8 cellular contexts compared by ENCODE assay signal in the genomic region with DNA sequence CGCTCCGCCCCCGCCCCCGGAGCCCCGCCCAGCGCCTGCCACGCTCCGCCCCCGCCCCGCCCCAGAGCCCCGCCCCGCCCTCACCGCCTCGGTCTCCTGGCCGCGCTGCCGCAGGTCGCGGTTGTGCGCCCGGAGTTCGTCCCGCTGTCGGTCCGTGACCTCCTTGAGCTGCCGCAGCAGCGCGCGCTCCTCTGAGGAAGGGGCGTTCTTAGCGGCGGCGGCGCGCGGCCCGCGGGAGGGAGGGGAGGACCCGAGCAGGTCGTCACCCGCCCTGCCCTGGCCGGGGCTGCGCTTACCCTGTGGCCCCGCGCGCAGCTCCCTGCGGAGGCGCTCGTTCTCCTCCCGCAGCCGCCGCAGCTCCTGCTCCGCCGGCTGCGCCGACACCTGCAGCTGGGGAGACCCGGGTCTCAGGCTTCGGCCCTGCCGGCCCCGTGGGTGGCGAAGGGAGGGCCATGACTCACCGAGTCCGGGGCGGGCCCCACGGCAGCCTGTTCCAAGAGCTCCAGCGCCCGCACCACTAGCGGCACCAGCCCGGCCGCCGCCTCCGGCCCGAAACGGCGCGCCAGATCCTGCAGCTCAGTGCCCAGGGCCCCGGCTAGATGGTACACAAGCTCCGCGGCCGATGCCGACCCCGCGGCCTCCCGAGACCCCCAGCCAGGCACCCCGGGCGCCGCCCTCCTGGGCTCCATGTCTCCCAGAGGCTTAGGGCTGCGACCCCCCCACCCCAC. TPM values are rescaled to one million over a fixed set of nuclear protein-coding genes. Genes with fewer than 3 reads are reported as not detected.
DNase-seq lines count a peak whose midpoint lies in the region; ATAC-seq and TF ChIP-seq lines count a peak whose summit lies in the region.

No MANE protein-coding gene starts in this region.

- H3K27me3 ChIP-seq in iPS-18a (ENCODE audit: control insufficient read depth, insufficient read depth, low read length) (peaks cover 13% of the 10 kb centered on the region), skeletal muscle tissue (ENCODE audit: control insufficient read depth in 3 of 3, insufficient read depth in 3 of 3, low read length in 3 of 3) (no peaks in the 10 kb centered on the region)

- H3K9me3 ChIP-seq in T-helper 17 cell (ENCODE audit: control insufficient read depth, low read length, poor library complexity, severe bottlenecking): no peaks in the 10 kb centered on the region
- no peaks in the 10 kb centered on the region for H3K9me3 ChIP-seq in iPS-18a (ENCODE audit: control insufficient read depth, low read depth, low read length)
- no peaks in the 10 kb centered on the region for H3K9me3 ChIP-seq in skeletal muscle tissue (ENCODE audit: control insufficient read depth in 3 of 3, low read length in 3 of 3)

- H3K36me3 ChIP-seq in iPS-18a (ENCODE audit: control insufficient read depth, low read depth, low read length) (peaks cover 38% of the 10 kb centered on the region), skeletal muscle tissue (ENCODE audit: control insufficient read depth in 3 of 3, insufficient read depth in 3 of 3, low read length in 3 of 3) (peaks cover 55 to 63% (median 58%) of the 10 kb centered on the region in 3 donors)

- TF ChIP-seq EP300 in Ishikawa (IDR thresholded peaks at IDR 0.05; ENCODE audit: borderline replicate concordance): peak; percentile 28; the same call in 1 of the 2 replicates

- peak overlapping the region; percentile 69 for H3K4me3 Mint-ChIP-seq in T-helper 17 cell

- peak overlapping the region; percentile 49 for H3K4me3 ChIP-seq in astrocyte of the cerebellum (ENCODE audit: low read depth, low read length)
- peak overlapping the region; percentile 53 for H3K4me3 ChIP-seq in iPS-18a (ENCODE audit: low read length)
- H3K4me3 ChIP-seq in skeletal muscle tissue (ENCODE audit: low read length in 3 of 3): peak overlapping the region; percentile 77 to 85 (median 81)

- H3K27ac Mint-ChIP-seq in T-helper 17 cell: no peak overlapping the region

- no peak for TF ChIP-seq RAD21 in Ishikawa (IDR thresholded peaks at IDR 0.05; ENCODE audit: low read depth)

- H3K4me1 Mint-ChIP-seq in T-helper 17 cell: peaks cover 18% of the 10 kb centered on the region

- in situ Hi-C loops in astrocyte of the cerebellum (cut with HindIII; ENCODE audit: low sequenced_read_pairs): no loop called here

- peak; percentile 91 for DNase-seq in EH (ENCODE audit: low read depth)
- peak; percentile 62 to 73 (median 70) for DNase-seq in T-helper 17 cell
- DNase-seq in astrocyte of the cerebellum (ENCODE audit: low read depth): peak; percentile 65
- no peak for DNase-seq in GF-D8 (lab: John Stamatoyannopoulos, UW)

- H3K9ac ChIP-seq in iPS-18a (ENCODE audit: low read length) (peak overlapping the region; percentile 8), skeletal muscle tissue (ENCODE audit: low read depth in 1 of 3, low read length in 3 of 3) (peak overlapping the region; percentile 81 to 96 (median 90))

- ATAC-seq in GM21529 (IDR thresholded peaks at IDR 0.05; ENCODE audit: unreplicated experiment) (peak; percentile 42), T-helper 17 cell (peak; percentile 76)

- H3K27me3 Mint-ChIP-seq in T-helper 17 cell: no peaks in the 10 kb centered on the region

- H3K4me1 ChIP-seq in iPS-18a (ENCODE audit: control insufficient read depth, low read depth, low read length): peaks cover 4% of the 10 kb centered on the region
- peaks cover 38 to 54% (median 49%) of the 10 kb centered on the region in 3 donors for H3K4me1 ChIP-seq in skeletal muscle tissue (ENCODE audit: control insufficient read depth in 3 of 3, insufficient read depth in 3 of 3, low read length in 3 of 3)

- H3K27ac ChIP-seq in iPS-18a (ENCODE audit: low read length) (no peak overlapping the region), skeletal muscle tissue (ENCODE audit: low read depth, low read length) (peak overlapping the region; percentile 88)

- H3K36me3 Mint-ChIP-seq in T-helper 17 cell (ENCODE audit: low read depth): peaks cover 2% of the 10 kb centered on the region

- TF ChIP-seq CTCF in astrocyte of the cerebellum (IDR thresholded peaks at IDR 0.05; ENCODE audit: low read depth, low read length, missing control alignments): no peak

TF ChIP-seq in Ishikawa, 13 proteins besides CTCF, POLR2A, EP300 and RAD21:
- TF ChIP-seq TAF1 (IDR thresholded peaks at IDR 0.05; ENCODE audit: low read depth) (peak; percentile 34; the same call in 1 of the 2 replicates), CEBPB (IDR thresholded peaks at IDR 0.05) (no peak), CREB1 (IDR thresholded peaks at IDR 0.05; ENCODE audit: low read depth) (no peak), TEAD4 (IDR thresholded peaks at IDR 0.05) (no peak), YY1 (IDR thresholded peaks at IDR 0.05; ENCODE audit: low read depth) (no peak), TCF12 (IDR thresholded peaks at IDR 0.05; ENCODE audit: low read depth) (peak; percentile 40; the same call in 1 of the 2 replicates), FOXM1 (IDR thresholded peaks at IDR 0.05; ENCODE audit: borderline replicate concordance, low read depth) (no peak), EGR1 (IDR thresholded peaks at IDR 0.05) (no peak; the same call in 1 of the 2 replicates), ZBTB7A (IDR thresholded peaks at IDR 0.05; ENCODE audit: low read depth) (no peak), NFIC (IDR thresholded peaks at IDR 0.05) (peak; percentile 41; the same call in 1 of the 2 replicates)
- TF ChIP-seq, protein P1, sequence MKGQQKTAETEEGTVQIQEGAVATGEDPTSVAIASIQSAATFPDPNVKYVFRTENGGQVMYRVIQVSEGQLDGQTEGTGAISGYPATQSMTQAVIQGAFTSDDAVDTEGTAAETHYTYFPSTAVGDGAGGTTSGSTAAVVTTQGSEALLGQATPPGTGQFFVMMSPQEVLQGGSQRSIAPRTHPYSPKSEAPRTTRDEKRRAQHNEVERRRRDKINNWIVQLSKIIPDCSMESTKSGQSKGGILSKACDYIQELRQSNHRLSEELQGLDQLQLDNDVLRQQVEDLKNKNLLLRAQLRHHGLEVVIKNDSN (IDR thresholded peaks at IDR 0.05): no peak
- TF ChIP-seq, protein P2, sequence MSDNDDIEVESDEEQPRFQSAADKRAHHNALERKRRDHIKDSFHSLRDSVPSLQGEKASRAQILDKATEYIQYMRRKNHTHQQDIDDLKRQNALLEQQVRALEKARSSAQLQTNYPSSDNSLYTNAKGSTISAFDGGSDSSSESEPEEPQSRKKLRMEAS (IDR thresholded peaks at IDR 0.05): no peak
- TF ChIP-seq, protein P3, sequence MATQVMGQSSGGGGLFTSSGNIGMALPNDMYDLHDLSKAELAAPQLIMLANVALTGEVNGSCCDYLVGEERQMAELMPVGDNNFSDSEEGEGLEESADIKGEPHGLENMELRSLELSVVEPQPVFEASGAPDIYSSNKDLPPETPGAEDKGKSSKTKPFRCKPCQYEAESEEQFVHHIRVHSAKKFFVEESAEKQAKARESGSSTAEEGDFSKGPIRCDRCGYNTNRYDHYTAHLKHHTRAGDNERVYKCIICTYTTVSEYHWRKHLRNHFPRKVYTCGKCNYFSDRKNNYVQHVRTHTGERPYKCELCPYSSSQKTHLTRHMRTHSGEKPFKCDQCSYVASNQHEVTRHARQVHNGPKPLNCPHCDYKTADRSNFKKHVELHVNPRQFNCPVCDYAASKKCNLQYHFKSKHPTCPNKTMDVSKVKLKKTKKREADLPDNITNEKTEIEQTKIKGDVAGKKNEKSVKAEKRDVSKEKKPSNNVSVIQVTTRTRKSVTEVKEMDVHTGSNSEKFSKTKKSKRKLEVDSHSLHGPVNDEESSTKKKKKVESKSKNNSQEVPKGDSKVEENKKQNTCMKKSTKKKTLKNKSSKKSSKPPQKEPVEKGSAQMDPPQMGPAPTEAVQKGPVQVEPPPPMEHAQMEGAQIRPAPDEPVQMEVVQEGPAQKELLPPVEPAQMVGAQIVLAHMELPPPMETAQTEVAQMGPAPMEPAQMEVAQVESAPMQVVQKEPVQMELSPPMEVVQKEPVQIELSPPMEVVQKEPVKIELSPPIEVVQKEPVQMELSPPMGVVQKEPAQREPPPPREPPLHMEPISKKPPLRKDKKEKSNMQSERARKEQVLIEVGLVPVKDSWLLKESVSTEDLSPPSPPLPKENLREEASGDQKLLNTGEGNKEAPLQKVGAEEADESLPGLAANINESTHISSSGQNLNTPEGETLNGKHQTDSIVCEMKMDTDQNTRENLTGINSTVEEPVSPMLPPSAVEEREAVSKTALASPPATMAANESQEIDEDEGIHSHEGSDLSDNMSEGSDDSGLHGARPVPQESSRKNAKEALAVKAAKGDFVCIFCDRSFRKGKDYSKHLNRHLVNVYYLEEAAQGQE (IDR thresholded peaks at IDR 0.05; ENCODE audit: low read depth): no peak

RNA-seq across cellular contexts. Expression of a gene that starts 0.4 kb away (rescaled TPM):
- total RNA-seq in T-helper 17 cell (1 to 10 TPM; 2.3 to 3.0 TPM), skeletal muscle tissue (9.9 TPM)

RNA-seq across cellular contexts. Expression of a gene that starts 3.7 kb away (rescaled TPM):
- total RNA-seq in T-helper 17 cell (1 to 10 TPM; 1.6 to 2.3 TPM), skeletal muscle tissue (5.7 TPM)

RNA-seq across cellular contexts. Expression of a gene that starts 20.6 kb away (rescaled TPM):
- total RNA-seq in T-helper 17 cell (1 to 10 TPM; 5.1 to 7.4 TPM), skeletal muscle tissue (4.7 TPM)

RNA-seq across cellular contexts. Expression of a gene that starts 35.4 kb away (rescaled TPM):
- total RNA-seq in T-helper 17 cell: 100 to 1,000 TPM; 451 to 472 TPM
- total RNA-seq in skeletal muscle tissue: 96.0 TPM
